In genomic region chr22:47806894-47807293, GRCh38 we compare ENCODE assay signal across 22 cellular contexts.
"Had no signal": no experiment of that assay in that cellular context is flagged by ENCODE, and none has a peak within 500 bp of the region (broad histone marks: within the 10 kb centered on the region; RNA-seq: fewer than 3 reads in every experiment).

No MANE protein-coding gene starts in this region.

- H3K4me1 ChIP-seq: colonic mucosa, parathyroid adenoma, right lobe of liver, stomach, thyroid gland, upper lobe of left lung had no signal

- H3K27me3 Mint-ChIP-seq: progenitor cell of endocrine pancreas had no signal

- DNase-seq: colonic mucosa; dermis blood vessel endothelial cell; effector memory CD8-positive, alpha-beta T cell; hypothalamus; immature natural killer cell; natural killer cell; occipital lobe; right lobe of liver; small intestine; stimulated activated CD4-positive, alpha-beta T cell treated with anti-CD3 and anti-CD28 coated beads, Interleukin-15, amount 100 ng/mL, for 24 hours; stimulated activated CD4-positive, alpha-beta T cell treated with anti-CD3 and anti-CD28 coated beads, Interleukin-4, amount 100 ng/mL, for 1 hour; stimulated activated CD8-positive, alpha-beta memory T cell treated with anti-CD3 and anti-CD28 coated beads, Interleukin-4, amount 100 ng/mL, for 48 hours; stimulated activated naive CD4-positive, alpha-beta T cell treated with Interleukin-2 at 50 U/mL for 16 hours; stomach; thyroid gland; upper lobe of left lung had no signal

- H3K9me3 Mint-ChIP-seq: effector memory CD8-positive, alpha-beta T cell had no signal

- H3K36me3 Mint-ChIP-seq: immature natural killer cell, memory B cell, natural killer cell had no signal

- H3K9me3 ChIP-seq: colonic mucosa, right lobe of liver, thyroid gland had no signal

- H2AFZ ChIP-seq: parathyroid adenoma had no signal

- ATAC-seq: effector memory CD8-positive, alpha-beta T cell; natural killer cell; right lobe of liver had no signal

- H3K4me1 Mint-ChIP-seq: immature natural killer cell had no signal

- H3K36me3 ChIP-seq: colonic mucosa, right lobe of liver, stomach, thyroid gland, upper lobe of left lung had no signal

- FAIRE-seq: frontal cortex, keratinocyte, small intestine had no signal

- H3K79me2 ChIP-seq: parathyroid adenoma had no signal

- H3K27ac Mint-ChIP-seq: immature natural killer cell, memory B cell, natural killer cell, progenitor cell of endocrine pancreas had no signal

- H3K4me3 ChIP-seq: colonic mucosa, lung, right lobe of liver, stomach, thyroid gland, upper lobe of left lung had no signal

- H3K27me3 ChIP-seq: colonic mucosa, right lobe of liver, thyroid gland, upper lobe of left lung had no signal

- H3K27ac ChIP-seq: colonic mucosa, parathyroid adenoma, right lobe of liver, stomach, thyroid gland, upper lobe of left lung had no signal

- H3K9ac ChIP-seq: parathyroid adenoma had no signal

- H3K4me3 Mint-ChIP-seq: effector memory CD8-positive, alpha-beta T cell; immature natural killer cell; memory B cell; natural killer cell had no signal
